8 cellular contexts compared by ENCODE assay signal in genomic region chr10:69092959-69093850, GRCh38. TPM values are rescaled to one million over a fixed set of nuclear protein-coding genes. Genes with fewer than 3 reads are reported as not detected.
A peak's percentile ranks its signal among the peaks of the same experiment; 100 is the strongest.
DNase-seq lines count a peak whose midpoint lies in the region; ATAC-seq and TF ChIP-seq lines count a peak whose summit lies in the region.

No MANE protein-coding gene starts in this region.

- peak; percentile 67 for DNase-seq in GM04504 (ENCODE audit: low read depth)
- peak; percentile 66 for DNase-seq in activated T-cell treated with anti-CD3 and anti-CD28 coated beads for 1 hour (ENCODE audit: low read depth)
- DNase-seq in esophagus muscularis mucosa (ENCODE audit: extremely low spot score), result no peak
- peak; percentile 87 for DNase-seq in natural killer cell treated with Interleukin-12 subunit alpha and Interleukin-12 subunit beta and Interleukin-15 and Interleukin-18, amount 100 ng/mL, for 72 hours (ENCODE audit: low spot score)
- peak; percentile 80 for DNase-seq in stimulated activated naive CD8-positive, alpha-beta T cell treated with anti-CD3 and anti-CD28 coated beads, Interleukin-15, Interleukin-2, amounts not matched to agents 100 U/mL and 50 U/mL, for 24 hours

- H3K36me3 Mint-ChIP-seq in IgD-negative memory B cell, result peaks cover 1% of the 10 kb centered on the region
- peaks cover 19% of the 10 kb centered on the region for H3K36me3 Mint-ChIP-seq in natural killer cell treated with Interleukin-12 subunit alpha and Interleukin-12 subunit beta and Interleukin-15 and Interleukin-18, amount 100 ng/mL, for 72 hours

- H3K79me2 ChIP-seq in OCI-LY3 (ENCODE audit: low read length), result peaks cover 56% of the 10 kb centered on the region

- no peak for TF ChIP-seq EP300 in esophagus muscularis mucosa (IDR thresholded peaks at IDR 0.05)

- peak overlapping the region; percentile 15; the same call in 1 of the 2 replicates for H3K4me2 ChIP-seq in OCI-LY3 (ENCODE audit: low read length)

- H2AFZ ChIP-seq in OCI-LY3 (ENCODE audit: low read depth, low read length), result no peak overlapping the region

- H3K9me3 ChIP-seq in OCI-LY3 (ENCODE audit: insufficient read depth, low read length), result no peaks in the 10 kb centered on the region
- no peaks in the 10 kb centered on the region for H3K9me3 ChIP-seq in esophagus muscularis mucosa

- H3K36me3 ChIP-seq in OCI-LY3 (replicated peaks; ENCODE audit: low read depth, low read length) (peaks cover 19% of the 10 kb centered on the region), esophagus muscularis mucosa (peaks cover 0 to 8% (median under 1%) of the 10 kb centered on the region in 4 donors)

- peaks cover 33 to 37% (median 34%) of the 10 kb centered on the region in 3 donors for H3K4me1 Mint-ChIP-seq in IgD-negative memory B cell
- H3K4me1 Mint-ChIP-seq in natural killer cell treated with Interleukin-12 subunit alpha and Interleukin-12 subunit beta and Interleukin-15 and Interleukin-18, amount 100 ng/mL, for 72 hours (ENCODE audit: low read depth in 2 of 2), result peaks cover 49 to 52% of the 10 kb centered on the region in 2 donors

- intact Hi-C loops in esophagus muscularis mucosa (cut with DNase I), result loop anchor here (5.0 kb wide), 1 partner anchor 91 kb away; no protein-coding TSS in a partner anchor

- H3K9me3 Mint-ChIP-seq in IgD-negative memory B cell, result peaks cover 0 to 1% (median 0%) of the 10 kb centered on the region in 3 donors
- H3K9me3 Mint-ChIP-seq in natural killer cell treated with Interleukin-12 subunit alpha and Interleukin-12 subunit beta and Interleukin-15 and Interleukin-18, amount 100 ng/mL, for 72 hours, result no peaks in the 10 kb centered on the region

- 58% methylated on average over 17 of the region's 17 CpGs for WGBS in esophagus muscularis mucosa

- no peaks in the 10 kb centered on the region for H3K27me3 Mint-ChIP-seq in IgD-negative memory B cell
- no peaks in the 10 kb centered on the region for H3K27me3 Mint-ChIP-seq in natural killer cell treated with Interleukin-12 subunit alpha and Interleukin-12 subunit beta and Interleukin-15 and Interleukin-18, amount 100 ng/mL, for 72 hours

- H3K4me1 ChIP-seq in OCI-LY3 (ENCODE audit: low read length), result peaks cover 42% of the 10 kb centered on the region
- H3K4me1 ChIP-seq in esophagus muscularis mucosa, result peaks cover 0 to 12% (median 8%) of the 10 kb centered on the region in 4 donors

- peak; percentile 65 for TF ChIP-seq CTCF in OCI-LY3 (IDR thresholded peaks at IDR 0.05; ENCODE audit: low read depth, low read length)
- TF ChIP-seq CTCF in esophagus muscularis mucosa (IDR thresholded peaks at IDR 0.05), result peak; percentile 74 to 81 (median 77)

- no peak overlapping the region for H3K4me3 ChIP-seq in OCI-LY3 (ENCODE audit: low read length)
- no peak overlapping the region for H3K4me3 ChIP-seq in esophagus muscularis mucosa

- H3K4me3 Mint-ChIP-seq in IgD-negative memory B cell, result peak overlapping the region in 3 of 4 donors; percentile 0 to 6 (median 1)
- peak overlapping the region; percentile 89 for H3K4me3 Mint-ChIP-seq in natural killer cell treated with Interleukin-12 subunit alpha and Interleukin-12 subunit beta and Interleukin-15 and Interleukin-18, amount 100 ng/mL, for 72 hours

- H3K27ac ChIP-seq in OCI-LY3 (ENCODE audit: low read length), result 0 out of 2 replicates have a peak overlapping the region, but pooled peaks have one; percentile 10
- H3K27ac ChIP-seq in esophagus muscularis mucosa (replicated peaks in 1 of 4), result peak overlapping the region in 1 of 4 donors; percentile 11

- peaks cover 47% of the 10 kb centered on the region for H4K20me1 ChIP-seq in OCI-LY3 (ENCODE audit: insufficient read depth, low read length)

- H3K27me3 ChIP-seq in OCI-LY3 (ENCODE audit: low read depth, low read length), result no peaks in the 10 kb centered on the region
- H3K27me3 ChIP-seq in esophagus muscularis mucosa, result no peaks in the 10 kb centered on the region

- peak overlapping the region in 2 of 3 donors; percentile 1 for H3K27ac Mint-ChIP-seq in IgD-negative memory B cell
- H3K27ac Mint-ChIP-seq in natural killer cell treated with Interleukin-12 subunit alpha and Interleukin-12 subunit beta and Interleukin-15 and Interleukin-18, amount 100 ng/mL, for 72 hours, result peak overlapping the region; percentile 96 to 97

- ATAC-seq in natural killer cell treated with Interleukin-12 subunit alpha and Interleukin-12 subunit beta and Interleukin-15 and Interleukin-18, amount 100 ng/mL, for 72 hours, result peak; percentile 59 to 76
- ATAC-seq in stimulated activated naive CD8-positive, alpha-beta T cell treated with anti-CD3 and anti-CD28 coated beads, Interleukin-15, Interleukin-2, amounts not matched to agents 100 U/mL and 50 U/mL, for 24 hours, result peak; percentile 38
- ATAC-seq in HG02970 (IDR thresholded peaks at IDR 0.05; ENCODE audit: low FRiP score, unreplicated experiment), result no peak

- H3K9ac ChIP-seq in OCI-LY3 (ENCODE audit: low read length), result no peak overlapping the region

- TF ChIP-seq POLR2A in esophagus muscularis mucosa (IDR thresholded peaks at IDR 0.05; ENCODE audit: low read depth), result no peak

RNA-seq across cellular contexts. Expression of gene SRGN, which starts 5.3 kb away (rescaled TPM):
- 65.1 TPM for polyA plus RNA-seq in IgD-negative memory B cell
- total RNA-seq in esophagus muscularis mucosa, result 100 to 1,000 TPM in 1 of 4 donors, 10 to 100 TPM in 3; 44.9 to 201 (median 82.3) TPM
- 100 to 1,000 TPM; 268 to 486 TPM for total RNA-seq in natural killer cell treated with Interleukin-12 subunit alpha and Interleukin-12 subunit beta and Interleukin-15 and Interleukin-18, amount 100 ng/mL, for 72 hours

RNA-seq across cellular contexts. Expression of gene VPS26A, which starts 30.8 kb away (rescaled TPM):
- 27.6 TPM for polyA plus RNA-seq in IgD-negative memory B cell
- total RNA-seq in esophagus muscularis mucosa, result 10 to 100 TPM; 31.8 to 47.3 (median 38.4) TPM
- 10 to 100 TPM; 38.8 to 54.8 TPM for total RNA-seq in natural killer cell treated with Interleukin-12 subunit alpha and Interleukin-12 subunit beta and Interleukin-15 and Interleukin-18, amount 100 ng/mL, for 72 hours
